ENCODE assay signal across 10 cellular contexts in genomic region chr18:74654637-74655036, GRCh38. TPM values are rescaled to one million over a fixed set of nuclear protein-coding genes. Genes with fewer than 3 reads are reported as not detected.
DNase-seq lines count a peak whose midpoint lies in the region; FAIRE-seq and TF ChIP-seq lines count a peak whose summit lies in the region.
"Had no signal": no experiment of that assay in that cellular context is flagged by ENCODE, and none has a peak within 500 bp of the region (broad histone marks: within the 10 kb centered on the region; RNA-seq: fewer than 3 reads in every experiment).

No MANE protein-coding gene starts in this region.

- intact Hi-C loops in MCF 10A (cut with micrococcal nuclease) (loop anchor here (1.0 to 10.0 kb wide), 5 partner anchors 242 to 1603 kb away; no protein-coding TSS in a partner anchor), breast epithelium (cut with DNase I; ENCODE audit: low total_unique reads) (no loop called here)

- H3K9me3 ChIP-seq in breast epithelium (no peaks in the 10 kb centered on the region), tibial nerve (no peaks in the 10 kb centered on the region)

- H3K27ac Mint-ChIP-seq in MCF 10A (ENCODE audit: low read depth, unreplicated experiment) = no peak overlapping the region

- WGBS in tibial nerve, 2 donors = 46 to 47% methylated on average over 2 of the region's 2 CpGs

- no peaks in the 10 kb centered on the region for H3K27me3 Mint-ChIP-seq in MCF 10A (ENCODE audit: insufficient read depth, unreplicated experiment)

- no peaks in the 10 kb centered on the region for H3K36me3 ChIP-seq in breast epithelium
- H3K36me3 ChIP-seq in tibial nerve = no peaks in the 10 kb centered on the region

- no peak for TF ChIP-seq EP300 in tibial nerve (IDR thresholded peaks at IDR 0.05)

- H3K27ac ChIP-seq in breast epithelium (no peak overlapping the region), caudate nucleus (ENCODE audit: low read depth, low read length) (no peak overlapping the region), tibial nerve (no peak overlapping the region)

- POLR2A ChIA-PET in MCF 10A (lab: Yijun Ruan, JAX) = no interaction called here

- FAIRE-seq in colon (lab: Jason Lieb, UNC) = peak; percentile 51

- H3K9me3 Mint-ChIP-seq in MCF 10A (ENCODE audit: unreplicated experiment) = no peaks in the 10 kb centered on the region

- no peaks in the 10 kb centered on the region for H3K36me3 Mint-ChIP-seq in MCF 10A (ENCODE audit: insufficient read depth, unreplicated experiment)

- TF ChIP-seq POLR2A in breast epithelium (IDR thresholded peaks at IDR 0.05) = no peak
- no peak for TF ChIP-seq POLR2A in tibial nerve (IDR thresholded peaks at IDR 0.05)

- H3K4me1 ChIP-seq in breast epithelium = no peaks in the 10 kb centered on the region
- no peaks in the 10 kb centered on the region for H3K4me1 ChIP-seq in tibial nerve

- no TSS peak for BruUV-seq in MCF 10A (replicated peaks; lab: Mats Ljungman, UMichigan)

- CTCF ChIA-PET in MCF 10A (lab: Yijun Ruan, JAX) = interaction anchor here (0.6 to 3.4 kb wide), 5 partner anchors 20 to 930 kb away, joined by 3 to 29 read pairs (median 4); no protein-coding TSS in a partner anchor

- H3K27me3 ChIP-seq in breast epithelium = no peaks in the 10 kb centered on the region
- H3K27me3 ChIP-seq in tibial nerve = no peaks in the 10 kb centered on the region

- no peaks in the 10 kb centered on the region for H3K4me1 Mint-ChIP-seq in MCF 10A (ENCODE audit: insufficient read depth, unreplicated experiment)

- H3K4me3 ChIP-seq in breast epithelium (no peak overlapping the region), tibial nerve (no peak overlapping the region)

- peak; percentile 32 for TF ChIP-seq CTCF in MCF 10A (IDR thresholded peaks at IDR 0.05; ENCODE audit: unreplicated experiment)
- no peak for TF ChIP-seq CTCF in breast epithelium (IDR thresholded peaks at IDR 0.05)
- TF ChIP-seq CTCF in tibial nerve (IDR thresholded peaks at IDR 0.05) = peak in 1 of 5 experiments; percentile 13

- DNase-seq in MCF 10A (ENCODE audit: unreplicated experiment) = peak; percentile 24
- DNase-seq in breast epithelium (ENCODE audit: low spot score in 2 of 2) = no peak
- peak; percentile 92 for DNase-seq in NCI-H510A treated with DMSO at 0.1 percent for 48 hours (lab: John Stamatoyannopoulos, UW)
- DNase-seq in stromal cell of bone marrow (ENCODE audit: low read depth) = peak; percentile 19
- no peak for DNase-seq in cortex of kidney (lab: John Stamatoyannopoulos, UW)
- no peak for DNase-seq in caudate nucleus (lab: John Stamatoyannopoulos, UW)
- DNase-seq in tibial nerve (ENCODE audit: low spot score in 2 of 2) = no peak
- DNase-seq: effector memory CD4-positive, alpha-beta T cell; KBM-7 had no signal

- H3K4me3 Mint-ChIP-seq in MCF 10A (ENCODE audit: unreplicated experiment) = no peak overlapping the region

RNA-seq across cellular contexts. Expression of gene ZNF407, which starts 57.0 kb away (rescaled TPM):
- total RNA-seq in MCF 10A (2022) = 9.5 and 9.9 TPM in 2 replicates
- total RNA-seq in breast epithelium = 10 to 100 TPM; 14.9 to 30.1 (median 22.3) TPM
- 10 to 100 TPM; 18.6 to 22.8 (median 19.6) TPM for total RNA-seq in tibial nerve

Comparison
In these comparisons a context has a peak if more than half of its experiments do, and no peak if none do; other contexts are left out.
1. DNase-seq: peak in MCF 10A (single experiment), NCI-H510A treated with DMSO at 0.1 percent for 48 hours (single experiment) and stromal cell of bone marrow (single experiment); none in breast epithelium (0 of 2), cortex of kidney (single experiment), caudate nucleus (0 of 61) and tibial nerve (0 of 2).